In genomic region chr2:231667096-231667427, GRCh38 we compare ENCODE assay signal across 8 cellular contexts. TPM values are rescaled to one million over a fixed set of nuclear protein-coding genes. Genes with fewer than 3 reads are reported as not detected.
DNase-seq lines count a peak whose midpoint lies in the region; ATAC-seq and TF ChIP-seq lines count a peak whose summit lies in the region.

No MANE protein-coding gene starts in this region.

- CTCF ChIA-PET in HCT116 (lab: Charles Lee): interaction anchor here (0.5 to 4.5 kb wide), 8 partner anchors 8 to 109 kb away, joined by 3 to 19 read pairs (median 6); no protein-coding TSS in a partner anchor

- POLR2A ChIA-PET in HCT116 (lab: Charles Lee): interaction anchor here (1.3 to 3.7 kb wide), 10 partner anchors 8 to 55 kb away, joined by 4 to 33 read pairs (median 10); partner anchors contain the start of gene PTMA

- DNase-seq in HCT116 (ENCODE audit: low read depth, low spot score) (no peak), ascending aorta (ENCODE audit: low spot score in 2 of 2) (no peak), substantia nigra (lab: John Stamatoyannopoulos, UW) (no peak), KG1 (lab: John Stamatoyannopoulos, UW) (no peak), DMS53 treated with DMSO at 0.1 percent for 48 hours (lab: John Stamatoyannopoulos, UW; ENCODE audit: unreplicated experiment) (no peak), LoVo (ENCODE audit: low spot score) (no peak)

- peak overlapping the region; percentile 89 for H3K9ac ChIP-seq in HCT116 (ENCODE audit: low read length)
- H3K9ac ChIP-seq in liver (ENCODE audit: low read depth in 1 of 2, low read length in 2 of 2): no peak overlapping the region

- H3K36me3 ChIP-seq in HCT116 (ENCODE audit: control insufficient read depth in 1 of 2, insufficient read depth in 2 of 2, low read length in 2 of 2) (no peaks in the 10 kb centered on the region), ascending aorta (no peaks in the 10 kb centered on the region), liver (ENCODE audit: control insufficient read depth in 4 of 4, insufficient read depth in 3 of 4, low read depth in 1 of 4, low read length in 3 of 4) (no peaks in the 10 kb centered on the region)

- H3K27me3 ChIP-seq in HCT116 (ENCODE audit: insufficient read depth, low read length) (no peaks in the 10 kb centered on the region), ascending aorta (no peaks in the 10 kb centered on the region), liver (ENCODE audit: control insufficient read depth in 4 of 4, insufficient read depth in 4 of 4, low read length in 3 of 4) (no peaks in the 10 kb centered on the region)

- intact Hi-C loops in HCT116 (cut with micrococcal nuclease) (no loop called here), ascending aorta (cut with DNase I) (loop anchor here (2.0 kb wide), 1 partner anchor 62 kb away; no protein-coding TSS in a partner anchor)

- no peak; the same call in 1 of the 2 replicates for ATAC-seq in HCT116
- no peak for ATAC-seq in GM21390 (IDR thresholded peaks at IDR 0.05; ENCODE audit: unreplicated experiment)

- no peak for TF ChIP-seq CTCF in HCT116 (IDR thresholded peaks at IDR 0.05 in 2 of 3, conservative IDR thresholded peaks at IDR 0.05 in 1 of 3; ENCODE audit: borderline replicate concordance in 1 of 3, insufficient read depth in 1 of 3, low read depth in 2 of 3, low read length in 2 of 3)
- no peak for TF ChIP-seq CTCF in ascending aorta (IDR thresholded peaks at IDR 0.05)
- no peak for TF ChIP-seq CTCF in liver (IDR thresholded peaks at IDR 0.05; ENCODE audit: low read depth, low read length, missing input control)

- H3K9me3 ChIP-seq in HCT116 (ENCODE audit: control insufficient read depth in 1 of 2, insufficient read depth in 1 of 2, low read depth in 1 of 2, low read length in 2 of 2): no peaks in the 10 kb centered on the region
- no peaks in the 10 kb centered on the region for H3K9me3 ChIP-seq in ascending aorta
- H3K9me3 ChIP-seq in liver (ENCODE audit: control insufficient read depth in 4 of 4, low read length in 3 of 4): no peaks in the 10 kb centered on the region

- no TSS peak for BruUV-seq in HCT116 (replicated peaks; lab: Mats Ljungman, UMichigan)

- peak overlapping the region; percentile 92 for H3K4me2 ChIP-seq in HCT116 (ENCODE audit: low read length)

- H3K79me2 ChIP-seq in HCT116 (ENCODE audit: insufficient read depth, low read length): no peaks in the 10 kb centered on the region

- H3K4me1 ChIP-seq in HCT116 (ENCODE audit: control insufficient read depth in 1 of 2, insufficient read depth in 2 of 2, low read length in 2 of 2): peaks cover 56 to 90% of the 10 kb centered on the region in 2 experiments
- peaks cover 6 to 27% of the 10 kb centered on the region in 2 donors for H3K4me1 ChIP-seq in ascending aorta
- peaks cover 0 to 7% (median 2%) of the 10 kb centered on the region in 4 donors for H3K4me1 ChIP-seq in liver (ENCODE audit: control insufficient read depth in 4 of 4, insufficient read depth in 4 of 4, low read length in 3 of 4)

- H3K27ac ChIP-seq in HCT116 (ENCODE audit: low read depth, low read length) (peak overlapping the region; percentile 99), ascending aorta (peak overlapping the region; percentile 99 to 100), liver (ENCODE audit: low read depth in 1 of 2, low read length in 2 of 2) (peak overlapping the region; percentile 87 to 92), substantia nigra (ENCODE audit: low read depth, low read length, poor library complexity, severe bottlenecking) (peak overlapping the region; percentile 100)

- TF ChIP-seq RAD21 in HCT116 (IDR thresholded peaks at IDR 0.05; ENCODE audit: low read depth): no peak
- TF ChIP-seq RAD21 in liver (IDR thresholded peaks at IDR 0.05): no peak

- no peaks in the 10 kb centered on the region for H4K20me1 ChIP-seq in HCT116 (ENCODE audit: insufficient read depth)

- no peaks in the 10 kb centered on the region for H3K9me2 ChIP-seq in HCT116 (ENCODE audit: insufficient read depth)

- 64% methylated on average over 11 of the region's 11 CpGs for WGBS in liver

- H3K4me3 ChIP-seq in HCT116 (replicated peaks in 1 of 2; ENCODE audit: low read depth in 1 of 2, low read length in 2 of 2): peak overlapping the region; percentile 66 to 68
- peak overlapping the region; percentile 57 to 68 for H3K4me3 ChIP-seq in ascending aorta
- no peak overlapping the region for H3K4me3 ChIP-seq in liver (ENCODE audit: low read depth in 1 of 3, low read length in 3 of 3)

- RAD21 ChIA-PET in HCT116 (lab: Charles Lee; ENCODE audit: low non-redundant PET in 1 of 2, low total read pairs in 2 of 2, uncharacterized antibody in 2 of 2, unreplicated experiment in 2 of 2): interaction anchor here (0.6 to 1.0 kb wide), 4 partner anchors 10 to 55 kb away, joined by 3 to 4 read pairs (median 3); no protein-coding TSS in a partner anchor

- H2AFZ ChIP-seq in HCT116 (ENCODE audit: low read depth, low read length, poor library complexity, severe bottlenecking): no peak overlapping the region

- no peak for TF ChIP-seq POLR2A in HCT116 (IDR thresholded peaks at IDR 0.05; ENCODE audit: borderline replicate concordance, extremely low read depth, insufficient read depth, insufficient read length)

TF ChIP-seq in HCT116, 20 proteins besides CTCF, POLR2A, EP300 and RAD21:
- TF ChIP-seq TCF7L2 (IDR thresholded peaks at IDR 0.05; ENCODE audit: borderline replicate concordance, extremely low read depth, insufficient read depth, insufficient read length) (peak; percentile 81), CBX3 (IDR thresholded peaks at IDR 0.05; ENCODE audit: low read depth) (no peak)

TF ChIP-seq in liver, 16 proteins besides CTCF, POLR2A, EP300 and RAD21:
- TF ChIP-seq TAF1 (conservative IDR thresholded peaks at IDR 0.05): no peak
- TF ChIP-seq NR2F2 (IDR thresholded peaks at IDR 0.05): no peak
- no peak for TF ChIP-seq FOXA2 (IDR thresholded peaks at IDR 0.05)
- TF ChIP-seq YY1 (IDR thresholded peaks at IDR 0.05): no peak
- no peak for TF ChIP-seq ATF3 (IDR thresholded peaks at IDR 0.05)

RNA-seq across cellular contexts. Expression of gene PTMA, which starts 41.3 kb away (rescaled TPM):
- total RNA-seq in HCT116 (2021; ENCODE audit: unreplicated experiment) (2,752 TPM), ascending aorta (745 TPM), liver (100 to 1,000 TPM; 201 to 422 TPM)
- polyA plus RNA-seq in HCT116 (2012): 2,841 and 3,306 TPM in 2 replicates
- polyA plus RNA-seq in liver: 100 to 1,000 TPM; 310 to 523 TPM

Comparison
In these comparisons a context has a peak if more than half of its experiments do, and no peak if none do; other contexts are left out.
1. H3K4me3 ChIP-seq: peak in HCT116 (2 of 2) and ascending aorta (2 of 2); none in liver (0 of 3).
2. Peak in every context shown above with its lines, with median percentiles within 50 percentile points of each other: H3K27ac ChIP-seq.